29 cellular contexts compared by ENCODE assay signal in the genomic region with DNA sequence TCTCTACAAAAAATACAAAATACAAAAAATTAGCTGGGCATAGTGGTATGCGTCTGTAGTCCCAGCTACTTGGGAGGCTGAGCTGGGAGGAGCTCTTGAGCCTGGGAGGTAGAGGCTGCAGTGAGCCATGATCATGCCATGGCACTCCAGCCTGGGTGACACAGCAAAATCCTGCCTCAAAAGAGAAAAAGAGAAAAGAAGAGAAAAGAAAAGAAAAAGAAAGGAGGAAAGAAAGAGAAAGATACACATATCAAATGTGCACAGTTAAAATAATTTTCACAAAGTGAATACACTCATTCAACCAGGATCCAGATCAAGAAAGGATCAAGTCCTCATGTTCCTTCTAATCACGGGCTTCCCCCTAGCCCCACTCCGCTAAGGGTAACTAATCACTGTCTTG.
"Had no signal": no experiment of that assay in that cellular context is flagged by ENCODE, and none has a peak within 500 bp of the region (broad histone marks: within the 10 kb centered on the region; RNA-seq: fewer than 3 reads in every experiment).

No MANE protein-coding gene starts in this region.

- H3K4me3 ChIP-seq: adrenal gland, body of pancreas, colonic mucosa, esophagus squamous epithelium, gastroesophageal sphincter, heart right ventricle, hepatocyte had no signal

- H3K4me3 Mint-ChIP-seq: activated B cell treated with CpG ODN at 0.5 μM for 24 hours; activated CD4-positive, alpha-beta memory T cell treated with anti-CD3 and anti-CD28 coated beads, Interleukin-2, amount 10 ng/mL, durations not matched to agents 7 days and 5 days; activated CD4-positive, alpha-beta T cell treated with anti-CD3 and anti-CD28 coated beads, Interleukin-2, amount 10 ng/mL, durations not matched to agents 24 days and 14 days; activated naive CD4-positive, alpha-beta T cell treated with anti-CD3 and anti-CD28 coated beads, Interleukin-2, amount 10 ng/mL, durations not matched to agents 7 days and 5 days; T-cell had no signal

- H3K4me1 ChIP-seq: adrenal gland, colonic mucosa had no signal

- H2AFZ ChIP-seq: hepatocyte had no signal

- H3K27me3 Mint-ChIP-seq: activated B cell treated with CpG ODN at 0.5 μM for 24 hours; activated CD4-positive, alpha-beta memory T cell treated with anti-CD3 and anti-CD28 coated beads, Interleukin-2, amount 10 ng/mL, durations not matched to agents 7 days and 5 days; activated CD4-positive, alpha-beta T cell treated with anti-CD3 and anti-CD28 coated beads, Interleukin-2, amount 10 ng/mL, durations not matched to agents 24 days and 14 days; activated naive CD4-positive, alpha-beta T cell treated with anti-CD3 and anti-CD28 coated beads, Interleukin-2, amount 10 ng/mL, durations not matched to agents 7 days and 5 days; T-cell had no signal

- H3K9me3 Mint-ChIP-seq: activated B cell treated with CpG ODN at 0.5 μM for 24 hours; activated CD4-positive, alpha-beta memory T cell treated with anti-CD3 and anti-CD28 coated beads, Interleukin-2, amount 10 ng/mL, durations not matched to agents 7 days and 5 days; activated CD4-positive, alpha-beta T cell treated with anti-CD3 and anti-CD28 coated beads, Interleukin-2, amount 10 ng/mL, durations not matched to agents 24 days and 14 days; activated naive CD4-positive, alpha-beta T cell treated with anti-CD3 and anti-CD28 coated beads, Interleukin-2, amount 10 ng/mL, durations not matched to agents 7 days and 5 days; activated naive CD4-positive, alpha-beta T cell treated with anti-CD3 and anti-CD28 coated beads, Interleukin-2, amount 50 U/mL, for 72 hours; T-cell had no signal

- H3K36me3 ChIP-seq: adrenal gland, colonic mucosa, WERI-Rb-1 had no signal

- H3K4me2 ChIP-seq: hepatocyte had no signal

- H3K27ac Mint-ChIP-seq: activated B cell treated with CpG ODN at 0.5 μM for 24 hours; activated CD4-positive, alpha-beta memory T cell treated with anti-CD3 and anti-CD28 coated beads, Interleukin-2, amount 10 ng/mL, durations not matched to agents 7 days and 5 days; activated CD4-positive, alpha-beta T cell treated with anti-CD3 and anti-CD28 coated beads, Interleukin-2, amount 10 ng/mL, durations not matched to agents 24 days and 14 days; activated naive CD4-positive, alpha-beta T cell treated with anti-CD3 and anti-CD28 coated beads, Interleukin-2, amount 10 ng/mL, durations not matched to agents 7 days and 5 days; T-cell had no signal

- ATAC-seq: activated CD4-positive, CD25-positive, alpha-beta regulatory T cell treated with anti-CD3 and anti-CD28 coated beads, Interleukin-2, amount 50 U/mL, for 24 hours; activated naive CD4-positive, alpha-beta T cell treated with anti-CD3 and anti-CD28 coated beads, Interleukin-2, amount 50 U/mL, for 72 hours; body of pancreas; gastroesophageal sphincter; heart right ventricle; T-cell had no signal

- H3K79me2 ChIP-seq: hepatocyte had no signal

- H3K27me3 ChIP-seq: adrenal gland, body of pancreas, colonic mucosa, esophagus squamous epithelium, gastroesophageal sphincter, heart right ventricle, hepatocyte had no signal

- H3K27ac ChIP-seq: adrenal gland, body of pancreas, colonic mucosa, epithelial cell of prostate, esophagus squamous epithelium, gastroesophageal sphincter, heart right ventricle, hepatocyte, WERI-Rb-1 had no signal

- H3K9me3 ChIP-seq: adrenal gland, body of pancreas, colonic mucosa, esophagus squamous epithelium, gastroesophageal sphincter, heart right ventricle had no signal

- DNase-seq: activated B cell treated with CpG ODN at 0.5 μM for 24 hours; activated CD4-positive, alpha-beta memory T cell treated with anti-CD3 and anti-CD28 coated beads, Interleukin-2, amount 10 ng/mL, durations not matched to agents 7 days and 5 days; activated CD4-positive, alpha-beta T cell treated with anti-CD3 and anti-CD28 coated beads, Interleukin-2, amount 10 ng/mL, durations not matched to agents 24 days and 14 days; activated CD4-positive, alpha-beta T cell treated with anti-CD3 and anti-CD28 coated beads, Interleukin-2, amount 50 U/mL, for 4 hours; activated CD8-positive, alpha-beta memory T cell treated with anti-CD3 and anti-CD28 coated beads, Interleukin-2, amount 50 U/mL, for 4 hours; activated gamma-delta T cell; activated naive CD4-positive, alpha-beta T cell; activated naive CD4-positive, alpha-beta T cell treated with anti-CD3 and anti-CD28 coated beads, Interleukin-2, amount 10 ng/mL, durations not matched to agents 7 days and 5 days; activated T-cell treated with anti-CD3 and anti-CD28 coated beads, Interleukin-2, amount 50 U/mL, for 1 hour; activated T-cell treated with anti-CD3 and anti-CD28 coated beads, Interleukin-2, amount 50 U/mL, for 48 hours; adrenal gland; amygdala; aorta; body of pancreas; caudate nucleus; colonic mucosa; effector CD8-positive, alpha-beta T cell; esophagus squamous epithelium; foreskin melanocyte; heart right ventricle; SW 1271; T-cell; T1000; WERI-Rb-1 had no signal
